In genomic region chr17:40485851-40486512, GRCh38 we compare ENCODE assay signal across 9 cellular contexts. TPM values are rescaled to one million over a fixed set of nuclear protein-coding genes. Genes with fewer than 3 reads are reported as not detected.
DNase-seq lines count a peak whose midpoint lies in the region; ATAC-seq, FAIRE-seq and TF ChIP-seq lines count a peak whose summit lies in the region.
"Had no signal": no experiment of that assay in that cellular context is flagged by ENCODE, and none has a peak within 500 bp of the region (broad histone marks: within the 10 kb centered on the region; RNA-seq: fewer than 3 reads in every experiment).

No MANE protein-coding gene starts in this region.

- peaks cover 8% of the 10 kb centered on the region for H3K4me1 ChIP-seq in SJCRH30
- H3K4me1 ChIP-seq in neural progenitor cell, result peaks cover 17% of the 10 kb centered on the region

- H3K36me3 Mint-ChIP-seq in neural progenitor cell, result no peaks in the 10 kb centered on the region
- H3K36me3 Mint-ChIP-seq: natural killer cell had no signal

- DNase-seq in H54 (ENCODE audit: insufficient read length, low spot score) (peak; percentile 89), SJCRH30 (peak; percentile 44 to 57), choroid plexus epithelial cell (ENCODE audit: low read depth) (peak; percentile 100), omental fat pad (ENCODE audit: low spot score) (peak; percentile 38), neural progenitor cell (ENCODE audit: low spot score) (no peak)
- DNase-seq: natural killer cell had no signal

- H3K4me2 ChIP-seq in neural progenitor cell, result no peak overlapping the region

- no peak overlapping the region for H3K27ac Mint-ChIP-seq in neural progenitor cell
- H3K27ac Mint-ChIP-seq: natural killer cell had no signal

- H3K27me3 Mint-ChIP-seq in neural progenitor cell (ENCODE audit: insufficient read depth, low read depth), result peaks cover 13% of the 10 kb centered on the region

- H3K27me3 ChIP-seq in SJCRH30 (no peaks in the 10 kb centered on the region), neural progenitor cell (no peaks in the 10 kb centered on the region)

- TF ChIP-seq CTCF in choroid plexus epithelial cell (conservative IDR thresholded peaks at IDR 0.05; ENCODE audit: low read depth, low read length), result no peak
- no peak for TF ChIP-seq CTCF in omental fat pad (IDR thresholded peaks at IDR 0.05)
- no peak for TF ChIP-seq CTCF in neural progenitor cell (IDR thresholded peaks at IDR 0.05)

- no peaks in the 10 kb centered on the region for H3K9me3 Mint-ChIP-seq in neural progenitor cell
- H3K9me3 Mint-ChIP-seq: natural killer cell had no signal

- peaks cover 15% of the 10 kb centered on the region for H3K4me1 Mint-ChIP-seq in neural progenitor cell

- no peaks in the 10 kb centered on the region for H3K79me2 ChIP-seq in neural progenitor cell (ENCODE audit: low read depth)

- H3K27ac ChIP-seq in SJCRH30, result no peak overlapping the region
- no peak overlapping the region for H3K27ac ChIP-seq in neural progenitor cell

- no peaks in the 10 kb centered on the region for H3K36me3 ChIP-seq in SJCRH30
- H3K36me3 ChIP-seq in neural progenitor cell, result no peaks in the 10 kb centered on the region

- peak; percentile 86 for ATAC-seq in omental fat pad (ENCODE audit: low FRiP score)
- no peak for ATAC-seq in HG02623 (IDR thresholded peaks at IDR 0.05; ENCODE audit: unreplicated experiment)
- no peak for ATAC-seq in HG03432 (IDR thresholded peaks at IDR 0.05; ENCODE audit: unreplicated experiment)
- ATAC-seq in HG02852 (IDR thresholded peaks at IDR 0.05; ENCODE audit: unreplicated experiment), result no peak

- FAIRE-seq in H54 (lab: Jason Lieb, UNC), result peak; percentile 30

- no peak for TF ChIP-seq POLR2A in H54 (IDR thresholded peaks at IDR 0.05; ENCODE audit: low read depth, low read length)

- H3K4me3 Mint-ChIP-seq in neural progenitor cell, result no peak overlapping the region
- H3K4me3 Mint-ChIP-seq: natural killer cell had no signal

- no peak overlapping the region for H2AFZ ChIP-seq in neural progenitor cell (replicated peaks)

- H3K4me3 ChIP-seq in SJCRH30 (no peak overlapping the region), choroid plexus epithelial cell (ENCODE audit: low read depth, low read length) (no peak overlapping the region), neural progenitor cell (no peak overlapping the region)

- no peaks in the 10 kb centered on the region for H4K20me1 ChIP-seq in neural progenitor cell (ENCODE audit: low read depth)

- no peaks in the 10 kb centered on the region for H3F3A ChIP-seq in neural progenitor cell (ENCODE audit: low read depth)

- H3K9ac ChIP-seq in neural progenitor cell, result no peak overlapping the region

- H3K9me3 ChIP-seq in SJCRH30 (replicated peaks) (no peaks in the 10 kb centered on the region), neural progenitor cell (ENCODE audit: low read depth) (no peaks in the 10 kb centered on the region)

RNA-seq across cellular contexts. Expression of gene TNS4, which starts 15.4 kb away (rescaled TPM):
- not detected in 2 replicates for total RNA-seq in SJCRH30 (2014; rRNA removed; shearing (Covaris generic))
- 1 to 10 TPM in 2 of 4 donors, not detected in 2; 1.8 to 2.1 TPM for total RNA-seq in omental fat pad
- not detected in 2 replicates for total RNA-seq in neural progenitor cell (ENCODE audit: low replicate concordance)

RNA-seq across cellular contexts. Expression of gene IGFBP4, which starts 42.7 kb away (rescaled TPM):
- 1.7 and 2.3 TPM in 2 replicates for total RNA-seq in SJCRH30 (2014; rRNA removed; shearing (Covaris generic))
- total RNA-seq in omental fat pad, result 100 to 1,000 TPM; 352 to 633 (median 429) TPM
- 14.4 and 20.3 TPM in 2 replicates for total RNA-seq in neural progenitor cell (ENCODE audit: low replicate concordance)

Comparison
In these comparisons a context has a peak if more than half of its experiments do, and no peak if none do; other contexts are left out.
1. RNA of gene IGFBP4, which starts 42.7 kb away (total RNA-seq): 352 to 633 TPM in omental fat pad; 14.4 to 20.3 TPM in neural progenitor cell and 1.7 to 2.3 TPM in SJCRH30; every median in the first group is over 10 times any median in the second.